Comparison of ENCODE assay signal across 19 cellular contexts in the genomic region with DNA sequence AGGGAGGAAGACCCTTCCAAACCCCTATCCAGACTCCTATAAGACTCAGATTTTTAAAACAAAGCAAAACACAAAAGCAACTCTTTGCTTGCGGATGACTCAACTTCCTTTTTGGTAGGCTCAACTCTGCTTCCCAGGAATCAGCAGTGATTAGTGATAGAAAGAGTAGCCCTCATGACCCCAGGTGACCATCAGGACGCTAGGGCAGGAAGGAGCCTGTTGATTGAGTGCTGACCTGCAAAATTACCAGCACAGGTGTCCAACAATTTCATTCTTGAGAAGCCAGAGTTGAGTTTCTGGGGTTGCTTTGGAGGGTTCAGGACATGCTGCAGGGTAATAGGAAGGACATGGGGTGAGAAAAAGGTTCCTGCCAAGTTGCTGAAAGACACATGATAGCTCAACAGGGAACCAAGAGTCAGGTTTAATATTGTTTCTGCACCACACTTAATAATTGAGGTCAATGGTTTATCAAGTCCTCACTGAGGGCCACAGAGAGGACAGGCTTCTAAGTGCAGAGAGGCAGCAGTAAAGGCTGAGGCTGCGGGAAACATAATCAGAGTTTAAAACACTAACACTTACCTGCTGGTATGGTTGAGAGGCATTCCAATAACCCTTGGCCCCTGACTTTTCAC.
"Had no signal": no experiment of that assay in that cellular context is flagged by ENCODE, and none has a peak within 500 bp of the region (broad histone marks: within the 10 kb centered on the region; RNA-seq: fewer than 3 reads in every experiment).

No MANE protein-coding gene starts in this region.

- H3K4me3 ChIP-seq: coronary artery, mucosa of descending colon, pancreas, skin epidermis had no signal

- H3K36me3 ChIP-seq: pancreas had no signal

- H3K9me3 ChIP-seq: mucosa of descending colon, pancreas had no signal

- ATAC-seq: foreskin keratinocyte; mucosa of descending colon; stimulated activated naive B cell treated with anti-CD40 and anti-IgM and Interleukin-4, amounts not matched to agents 10 μg/mL and 1 μg/mL and 100 μg/mL, for 72 hours; T-helper 17 cell had no signal

- H3K27ac ChIP-seq: foreskin keratinocyte, pancreas, skin epidermis had no signal

- DNase-seq: activated CD4-positive, alpha-beta memory T cell treated with anti-CD3 and anti-CD28 coated beads for 36 hours; activated CD4-positive, alpha-beta T cell treated with anti-CD3 and anti-CD28 coated beads for 4 hours; activated CD4-positive, CD25-positive, alpha-beta regulatory T cell; activated naive CD4-positive, alpha-beta T cell treated with Interleukin-2 at 50 U/mL for 16 hours; activated naive CD8-positive, alpha-beta T cell treated with anti-CD3 and anti-CD28 coated beads for 36 hours; activated T-cell treated with anti-CD3 and anti-CD28 coated beads, Interleukin-2, amount 50 U/mL, for 48 hours; erythroblast; foreskin keratinocyte; immature natural killer cell; mesendoderm; mucosa of descending colon; nephron progenitor cell; stimulated activated CD4-positive, alpha-beta T cell treated with anti-CD3 and anti-CD28 coated beads, Interleukin-2, amount 100 ng/mL, for 24 hours; stimulated activated naive B cell treated with anti-CD40 and anti-IgM and Interleukin-4, amounts not matched to agents 10 μg/mL and 1 μg/mL and 100 μg/mL, for 72 hours; SW 1271; T-helper 17 cell had no signal

- H3K27me3 ChIP-seq: foreskin keratinocyte, pancreas had no signal
